In genomic region chr5:132215329-132215728, GRCh38 we compare ENCODE assay signal across 8 cellular contexts. TPM values are rescaled to one million over a fixed set of nuclear protein-coding genes. Genes with fewer than 3 reads are reported as not detected.
DNase-seq lines count a peak whose midpoint lies in the region; ATAC-seq and TF ChIP-seq lines count a peak whose summit lies in the region.

No MANE protein-coding gene starts in this region.

- peak overlapping the region; percentile 22 to 87 (median 81) for H3K27ac ChIP-seq in stomach

- H3K4me3 Mint-ChIP-seq in HFFc6 (peak overlapping the region; percentile 27), brain (no peak overlapping the region)

- intact Hi-C loops in stomach (cut with DNase I; ENCODE audit: low total_unique reads): no loop called here

- no peak overlapping the region for H3K4me3 ChIP-seq in stomach

- WGBS in stomach, 5 donors: 12 to 36% (median 30%) methylated on average over 5 of the region's 5 CpGs

- TF ChIP-seq POLR2A in stomach (IDR thresholded peaks at IDR 0.05): no peak

- no peak for ATAC-seq in HG03025 (IDR thresholded peaks at IDR 0.05; ENCODE audit: low FRiP score, unreplicated experiment)

- H3K9me3 Mint-ChIP-seq in HFFc6 (no peaks in the 10 kb centered on the region), brain (no peaks in the 10 kb centered on the region)

- TF ChIP-seq EP300 in stomach (IDR thresholded peaks at IDR 0.05): peak; percentile 89

- H3K4me1 ChIP-seq in stomach: peaks cover 7 to 18% (median 13%) of the 10 kb centered on the region in 4 donors

- H3K4me1 Mint-ChIP-seq in HFFc6 (ENCODE audit: low read depth) (peaks cover 27% of the 10 kb centered on the region), brain (peaks cover 17% of the 10 kb centered on the region)

- no peak for TF ChIP-seq CTCF in HFFc6 (IDR thresholded peaks at IDR 0.05)
- no peak for TF ChIP-seq CTCF in brain (conservative IDR thresholded peaks at IDR 0.05)
- TF ChIP-seq CTCF in stomach (IDR thresholded peaks at IDR 0.05): no peak
- no peak for TF ChIP-seq CTCF in GM13977 (IDR thresholded peaks at IDR 0.05; ENCODE audit: extremely low read depth, insufficient read depth, missing control alignments)

- no peaks in the 10 kb centered on the region for H3K27me3 ChIP-seq in stomach

- H3K36me3 Mint-ChIP-seq in HFFc6 (ENCODE audit: low read depth) (peaks cover 17% of the 10 kb centered on the region), brain (peaks cover 25% of the 10 kb centered on the region)

- H3K27me3 Mint-ChIP-seq in HFFc6 (ENCODE audit: insufficient read depth) (no peaks in the 10 kb centered on the region; the same call in 1 of the 2 replicates), brain (no peaks in the 10 kb centered on the region)

- peaks cover 15 to 60% (median 58%) of the 10 kb centered on the region in 4 donors for H3K36me3 ChIP-seq in stomach

- peak overlapping the region; percentile 81 for H3K27ac Mint-ChIP-seq in HFFc6
- H3K27ac Mint-ChIP-seq in brain: peak overlapping the region in 4 of 5 experiments; percentile 10 to 90 (median 86)

- no peaks in the 10 kb centered on the region for H3K9me3 ChIP-seq in stomach

- in situ Hi-C loops in GM13977 (cut with MboI; ENCODE audit: low pct_unique_long_range_greater_than_20kb, low sequenced_read_pairs, unreplicated experiment): no loop called here

- DNase-seq in HFFc6 (peak; percentile 97), islet precursor cell (peak; percentile 77), stomach (peak; percentile 93), OCI-M1 (lab: John Stamatoyannopoulos, UW) (no peak), GM13977 (ENCODE audit: low spot score) (no peak)
- no peak for DNase-seq in activated naive CD4-positive, alpha-beta T cell (lab: John Stamatoyannopoulos, UW)

RNA-seq across cellular contexts. Expression of gene P4HA2, which starts 12.3 kb away (rescaled TPM):
- total RNA-seq in HFFc6 (2021; fragmentation: NEBNext Ultra II Directional; extraction: Animal tissue kit (Norgen Biotek cat#: 25700)): 100 to 1,000 TPM; 136 to 198 (median 142) TPM
- 8.4 TPM for polyA plus RNA-seq in brain (ENCODE audit: insufficient read depth, low read depth, low replicate concordance)
- total RNA-seq in stomach: 100 to 1,000 TPM in 1 of 5 donors, 10 to 100 TPM in 4; 18.7 to 109 (median 37.9) TPM
- polyA plus RNA-seq in stomach: 10 to 100 TPM in 2 of 3 donors, 1 to 10 TPM in 1; 9.0 to 21.2 (median 20.4) TPM

RNA-seq across cellular contexts. Expression of gene PDLIM4, which starts 42.2 kb away (rescaled TPM):
- total RNA-seq in HFFc6 (2021; fragmentation: NEBNext Ultra II Directional; extraction: Animal tissue kit (Norgen Biotek cat#: 25700)): 10 to 100 TPM in 4 of 6 experiments, 1 to 10 TPM in 2; 2.5 to 26.4 (median 23.7) TPM
- polyA plus RNA-seq in brain (ENCODE audit: insufficient read depth, low read depth, low replicate concordance) (15.9 TPM), stomach (10 to 100 TPM; 11.2 to 52.4 (median 16.1) TPM)
- total RNA-seq in stomach: 10 to 100 TPM in 4 of 5 donors, not detected in 1; 13.9 to 37.8 (median 25.4) TPM

Comparison
In these comparisons a context has a peak if more than half of its experiments do, and no peak if none do; other contexts are left out.
1. DNase-seq: peak in HFFc6 (single experiment), islet precursor cell (single experiment) and stomach (single experiment); none in activated naive CD4-positive, alpha-beta T cell (0 of 4), OCI-M1 (single experiment) and GM13977 (single experiment).